ENCODE assay signal across 29 cellular contexts in the genomic region with DNA sequence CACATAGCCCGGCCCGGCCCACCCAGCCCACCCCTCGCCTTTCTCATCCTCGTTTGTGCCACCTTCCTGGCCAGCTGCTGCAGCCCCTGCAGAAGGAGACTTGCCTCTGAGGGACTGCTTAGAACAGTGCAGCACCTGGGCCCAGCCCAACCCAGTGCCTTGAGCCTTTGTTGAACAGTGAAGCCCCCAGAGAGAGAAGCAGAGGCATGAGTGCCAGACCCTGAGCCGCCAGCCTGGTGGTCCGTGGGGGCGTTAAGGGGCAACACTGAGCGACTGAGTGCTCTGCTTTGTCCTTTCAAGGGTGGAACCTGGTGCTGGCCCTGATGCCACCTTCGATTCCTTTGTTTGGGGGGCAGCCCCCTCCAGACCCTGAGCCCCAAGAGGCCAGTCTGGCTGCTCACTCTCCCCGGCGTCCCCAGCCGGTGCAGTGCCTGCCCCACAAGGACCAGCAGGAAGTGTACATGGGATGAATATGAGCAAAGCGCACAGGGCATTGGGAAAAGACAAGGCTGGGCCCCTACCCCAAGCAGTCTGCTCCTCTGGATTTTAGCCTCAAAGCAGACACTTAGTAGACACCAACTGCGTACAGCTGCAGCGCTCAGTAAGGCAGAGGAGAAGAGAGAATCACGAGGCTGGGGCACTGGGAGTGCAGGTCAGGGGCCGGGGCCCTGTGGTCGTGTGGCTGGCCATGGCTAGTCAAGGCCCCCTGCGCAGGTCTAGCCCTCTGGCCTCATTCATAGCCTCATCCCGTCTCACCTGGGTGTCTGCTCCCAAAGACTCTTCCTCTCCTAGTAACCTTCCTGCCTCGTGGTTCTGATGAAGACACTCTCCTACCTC.
"Had no signal": no experiment of that assay in that cellular context is flagged by ENCODE, and none has a peak within 500 bp of the region (broad histone marks: within the 10 kb centered on the region; RNA-seq: fewer than 3 reads in every experiment).

No MANE protein-coding gene starts in this region.

- FAIRE-seq: bronchial epithelial cell, colon, keratinocyte had no signal

- H3K4me2 ChIP-seq: smooth muscle cell had no signal

- H2AFZ ChIP-seq: parathyroid adenoma had no signal

- H3K9ac ChIP-seq: parathyroid adenoma had no signal

- H3K36me3 Mint-ChIP-seq: mesothelial cell of epicardium had no signal

- H3K4me1 Mint-ChIP-seq: mesothelial cell of epicardium had no signal

- H3K36me3 ChIP-seq: vagina had no signal

- H3K9me3 Mint-ChIP-seq: activated B cell treated with CpG ODN at 0.5 μM for 24 hours; mesothelial cell of epicardium; naive B cell; nephron progenitor cell; T-helper 2 cell treated with Interferon-gamma antibody and Interleukin-4, amounts not matched to agents 5 μg/mL and 100 μg/mL, for 36 hours; type B pancreatic cell had no signal

- H3K4me3 Mint-ChIP-seq: activated B cell treated with CpG ODN at 0.5 μM for 24 hours; activated naive CD8-positive, alpha-beta T cell; mesothelial cell of epicardium; nephron progenitor cell; T-helper 2 cell treated with Interferon-gamma antibody and Interleukin-4, amounts not matched to agents 5 μg/mL and 100 μg/mL, for 36 hours; type B pancreatic cell had no signal

- H3K27ac Mint-ChIP-seq: activated B cell treated with CpG ODN at 0.5 μM for 24 hours; mesothelial cell of epicardium; nephron progenitor cell; T-helper 2 cell treated with Interferon-gamma antibody and Interleukin-4, amounts not matched to agents 5 μg/mL and 100 μg/mL, for 36 hours; type B pancreatic cell had no signal

- H3K4me1 ChIP-seq: psoas muscle had no signal

- H3K27me3 ChIP-seq: esophagus squamous epithelium, vagina had no signal

- H3K27ac ChIP-seq: epithelial cell of prostate, parathyroid adenoma, psoas muscle, vagina had no signal

- H3K9me3 ChIP-seq: esophagus squamous epithelium, psoas muscle, thoracic aorta, vagina had no signal

- ATAC-seq: psoas muscle had no signal

- DNase-seq: activated B cell treated with CpG ODN at 0.5 μM for 24 hours; activated CD4-positive, alpha-beta T cell treated with anti-CD3 and anti-CD28 coated beads, Interleukin-2, amount 50 U/mL, for 1 hour; activated effector memory CD4-positive, alpha-beta T cell treated with Interleukin-2 at 50 U/mL for 16 hours; activated naive CD4-positive, alpha-beta T cell treated with Interleukin-2 at 50 U/mL for 16 hours; activated T-cell treated with anti-CD3 and anti-CD28 coated beads for 4 hours; anterior cingulate cortex; dermis blood vessel endothelial cell; effector CD4-positive, alpha-beta T cell; esophagus squamous epithelium; foreskin melanocyte; naive B cell; nephron progenitor cell; occipital lobe; stimulated activated CD4-positive, alpha-beta T cell treated with anti-CD3 and anti-CD28 coated beads, Interleukin-1b, Interleukin-23, amount 100 ng/mL, for 48 hours; stimulated activated naive CD4-positive, alpha-beta T cell treated with Interleukin-2 at 50 U/mL for 16 hours; T-helper 1 cell had no signal

- H3K4me3 ChIP-seq: esophagus squamous epithelium, psoas muscle, smooth muscle cell, thoracic aorta, vagina had no signal

- H3K27me3 Mint-ChIP-seq: activated B cell treated with CpG ODN at 0.5 μM for 24 hours; activated naive CD8-positive, alpha-beta T cell; naive B cell; type B pancreatic cell had no signal
